In the genomic region with DNA sequence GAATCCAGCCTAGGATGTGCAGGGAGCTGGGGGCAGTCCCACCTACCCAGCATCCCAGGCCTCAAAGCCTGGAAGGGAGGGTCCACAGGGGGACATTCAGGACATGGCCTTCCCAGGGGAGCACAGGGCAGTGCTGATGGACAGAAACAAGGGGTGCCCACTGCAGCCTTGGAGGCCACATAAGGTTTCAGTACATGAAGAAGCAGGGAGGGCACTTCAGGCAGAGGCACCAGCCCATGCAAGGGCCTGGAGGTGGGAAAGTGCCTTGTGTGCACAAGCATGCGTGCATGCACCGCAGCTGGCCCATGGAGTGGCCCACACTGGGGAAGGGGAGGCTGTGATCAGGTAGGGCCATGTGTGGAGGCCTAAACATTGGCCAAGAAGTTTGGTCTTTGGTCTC, we compare ENCODE assay signal across 20 cellular contexts. TPM values are rescaled to one million over a fixed set of nuclear protein-coding genes. Genes with fewer than 3 reads are reported as not detected.
DNase-seq lines count a peak whose midpoint lies in the region; ATAC-seq and TF ChIP-seq lines count a peak whose summit lies in the region.
"Had no signal": no experiment of that assay in that cellular context is flagged by ENCODE, and none has a peak within 500 bp of the region (broad histone marks: within the 10 kb centered on the region; RNA-seq: fewer than 3 reads in every experiment).

No MANE protein-coding gene starts in this region.

- TF ChIP-seq CTCF in nephron progenitor cell (IDR thresholded peaks at IDR 0.05) (no peak), heart right ventricle (IDR thresholded peaks at IDR 0.05) (no peak), SK-N-SH (IDR thresholded peaks at IDR 0.05) (no peak)

- no peak for TF ChIP-seq RAD21 in SK-N-SH (IDR thresholded peaks at IDR 0.05; ENCODE audit: low read length)

- CTCF ChIA-PET in activated CD4-positive, alpha-beta T cell treated with anti-CD3 and anti-CD28 coated beads, Interleukin-2, amount 10 ng/mL, durations not matched to agents 7 days and 5 days (lab: Charles Lee) = interaction anchor here (0.9 to 3.6 kb wide), 4 partner anchors 11 to 52 kb away, joined by 3 to 13 read pairs (median 4); no protein-coding TSS in a partner anchor
- CTCF ChIA-PET in activated CD4-positive, alpha-beta T cell treated with anti-CD3 and anti-CD28 coated beads for 36 hours (lab: Charles Lee) = interaction anchor here (0.6 to 2.4 kb wide), 3 partner anchors 13 to 32 kb away, joined by 3 to 21 read pairs (median 3); no protein-coding TSS in a partner anchor
- CTCF ChIA-PET in T-cell (lab: Charles Lee) = no interaction called here
- CTCF ChIA-PET in SK-N-SH (lab: Yijun Ruan, JAX) = interaction anchor here (0.9 to 14.1 kb wide), 3 partner anchors 12 to 103 kb away, joined by 3 to 195 read pairs (median 4); no protein-coding TSS in a partner anchor

- no peak for ATAC-seq in activated CD4-positive, alpha-beta T cell treated with anti-CD3 and anti-CD28 coated beads for 36 hours
- no peak for ATAC-seq in T-cell (replicated peaks in 1 of 4)
- no peak for ATAC-seq in heart right ventricle
- ATAC-seq: HepG2 had no signal

- H3K27me3 Mint-ChIP-seq in activated CD4-positive, alpha-beta T cell treated with anti-CD3 and anti-CD28 coated beads, Interleukin-2, amount 10 ng/mL, durations not matched to agents 7 days and 5 days = no peaks in the 10 kb centered on the region
- no peaks in the 10 kb centered on the region for H3K27me3 Mint-ChIP-seq in activated CD4-positive, alpha-beta T cell treated with anti-CD3 and anti-CD28 coated beads for 36 hours
- H3K27me3 Mint-ChIP-seq in T-cell (no peaks in the 10 kb centered on the region), nephron progenitor cell (ENCODE audit: low read depth, poor library complexity) (no peaks in the 10 kb centered on the region)

- intact Hi-C loops in activated CD4-positive, alpha-beta T cell treated with anti-CD3 and anti-CD28 coated beads for 36 hours (cut with DNase I, micrococcal nuclease) = loop anchor here in 1 of 2 experiments (5.0 kb wide), 1 partner anchor 102 kb away; no protein-coding TSS in a partner anchor
- intact Hi-C loops in heart right ventricle (cut with DNase I) = loop anchor here in 5 of 10 donors (5.0 to 10.0 kb wide), 3 partner anchors 62 to 184 kb away; a partner anchor contains a TSS

- H3K4me1 ChIP-seq in BLaER1 treated with 17β-estradiol and CSF1 and Interleukin-3, amounts not matched to agents 10 nM and 100 nM = peaks cover 73 to 91% (median 80%) of the 10 kb centered on the region in 10 experiments
- H3K4me1 ChIP-seq in heart right ventricle (peaks cover 21 to 55% (median 44%) of the 10 kb centered on the region in 9 donors), SK-N-SH (ENCODE audit: control insufficient read depth in 1 of 2, insufficient read depth in 2 of 2, low read depth in 1 of 2, low read length in 1 of 2) (peaks cover 0 to 20% of the 10 kb centered on the region in 2 experiments; a peak in 1 of 4 replicates)

- H3K36me3 ChIP-seq in BLaER1 treated with 17β-estradiol and CSF1 and Interleukin-3, amounts not matched to agents 10 nM and 100 nM = no peaks in the 10 kb centered on the region
- H3K36me3 ChIP-seq in heart right ventricle = no peaks in the 10 kb centered on the region
- H3K36me3 ChIP-seq in SK-N-SH (replicated peaks in 1 of 2; ENCODE audit: control insufficient read depth in 1 of 2, insufficient read depth in 2 of 2, low read length in 1 of 2) = no peaks in the 10 kb centered on the region

- peak overlapping the region in 10 of 11 experiments; percentile 12 to 99 (median 91); a peak in 18 of 22 replicates for H3K4me2 ChIP-seq in BLaER1 treated with 17β-estradiol and CSF1 and Interleukin-3, amounts not matched to agents 10 nM and 100 nM
- H3K4me2 ChIP-seq in SK-N-SH = no peak overlapping the region
- H3K4me2 ChIP-seq: KMS-11, PC-9 had no signal

- H3K9me3 Mint-ChIP-seq in activated CD4-positive, alpha-beta T cell treated with anti-CD3 and anti-CD28 coated beads, Interleukin-2, amount 10 ng/mL, durations not matched to agents 7 days and 5 days = no peaks in the 10 kb centered on the region
- H3K9me3 Mint-ChIP-seq in activated CD4-positive, alpha-beta T cell treated with anti-CD3 and anti-CD28 coated beads for 36 hours (ENCODE audit: low read depth) = no peaks in the 10 kb centered on the region
- no peaks in the 10 kb centered on the region for H3K9me3 Mint-ChIP-seq in T-cell
- H3K9me3 Mint-ChIP-seq in nephron progenitor cell = no peaks in the 10 kb centered on the region
- H3K9me3 Mint-ChIP-seq: HFFc6 had no signal

- no peaks in the 10 kb centered on the region for H3K9me2 ChIP-seq in SK-N-SH

- TF ChIP-seq EP300 in SK-N-SH (IDR thresholded peaks at IDR 0.05; ENCODE audit: borderline replicate concordance in 1 of 2, low read depth in 1 of 2, low read length in 1 of 2) = no peak

- H3K36me3 Mint-ChIP-seq in activated CD4-positive, alpha-beta T cell treated with anti-CD3 and anti-CD28 coated beads, Interleukin-2, amount 10 ng/mL, durations not matched to agents 7 days and 5 days (ENCODE audit: low read depth) = no peaks in the 10 kb centered on the region
- H3K36me3 Mint-ChIP-seq in activated CD4-positive, alpha-beta T cell treated with anti-CD3 and anti-CD28 coated beads for 36 hours (ENCODE audit: low read depth) = no peaks in the 10 kb centered on the region
- H3K36me3 Mint-ChIP-seq in T-cell = no peaks in the 10 kb centered on the region
- no peaks in the 10 kb centered on the region for H3K36me3 Mint-ChIP-seq in nephron progenitor cell (ENCODE audit: low read depth)

- no peak overlapping the region for H3K4me3 ChIP-seq in BLaER1 treated with 17β-estradiol and CSF1 and Interleukin-3, amounts not matched to agents 10 nM and 100 nM
- H3K4me3 ChIP-seq in heart right ventricle = no peak overlapping the region
- H3K4me3 ChIP-seq in SK-N-SH (ENCODE audit: low read depth in 2 of 2, low read length in 1 of 2) = no peak overlapping the region
- H3K4me3 ChIP-seq: PC-9 had no signal

- peak overlapping the region in 3 of 11 experiments; percentile 10 to 97 (median 97); a peak in 3 of 22 replicates for H3K27ac ChIP-seq in BLaER1 treated with 17β-estradiol and CSF1 and Interleukin-3, amounts not matched to agents 10 nM and 100 nM
- peak overlapping the region in 1 of 10 donors; percentile 90 for H3K27ac ChIP-seq in heart right ventricle
- no peak overlapping the region for H3K27ac ChIP-seq in SK-N-SH (ENCODE audit: low read depth in 2 of 2, low read length in 1 of 2)
- H3K27ac ChIP-seq: KMS-11, PC-9 had no signal

- H3K27me3 ChIP-seq in BLaER1 treated with 17β-estradiol and CSF1 and Interleukin-3, amounts not matched to agents 10 nM and 100 nM = no peaks in the 10 kb centered on the region
- no peaks in the 10 kb centered on the region for H3K27me3 ChIP-seq in heart right ventricle
- H3K27me3 ChIP-seq in SK-N-SH (ENCODE audit: insufficient read depth) = no peaks in the 10 kb centered on the region; the same call in 1 of the 2 replicates

- WGBS in heart right ventricle, 2 donors = 98 to 100% methylated on average over 2 of the region's 2 CpGs
- WGBS in SK-N-SH (ENCODE audit: low lambda C conversion rate) = 80% methylated on average over 1 of the region's 2 CpGs

- no peaks in the 10 kb centered on the region for H3F3A ChIP-seq in SK-N-SH (replicated peaks; ENCODE audit: insufficient read depth)

- no peak for DNase-seq in activated CD4-positive, alpha-beta T cell treated with anti-CD3 and anti-CD28 coated beads, Interleukin-2, amount 10 ng/mL, durations not matched to agents 7 days and 5 days
- no peak for DNase-seq in activated CD4-positive, alpha-beta T cell treated with anti-CD3 and anti-CD28 coated beads for 36 hours
- DNase-seq in T-cell (no peak), nephron progenitor cell (no peak), heart right ventricle (no peak), SK-N-SH (no peak), NCI-H345 (lab: John Stamatoyannopoulos, UW) (no peak)
- DNase-seq: C1 segment of cervical spinal cord, Caco-2, DMS153, HFFc6, NCI-H1048, NCI-H1436 treated with DMSO at 0.1 percent for 48 hours, NCI-H2081, NCI-H510A treated with DMSO at 0.1 percent for 48 hours, PC-9 had no signal

- no peaks in the 10 kb centered on the region for H3K9me3 ChIP-seq in BLaER1 treated with 17β-estradiol and CSF1 and Interleukin-3, amounts not matched to agents 10 nM and 100 nM (replicated peaks in 1 of 11)
- H3K9me3 ChIP-seq in heart right ventricle (no peaks in the 10 kb centered on the region), SK-N-SH (no peaks in the 10 kb centered on the region)
- H3K9me3 ChIP-seq: Caco-2 had no signal

- H3K27ac Mint-ChIP-seq in activated CD4-positive, alpha-beta T cell treated with anti-CD3 and anti-CD28 coated beads, Interleukin-2, amount 10 ng/mL, durations not matched to agents 7 days and 5 days = peak overlapping the region; percentile 51
- H3K27ac Mint-ChIP-seq in activated CD4-positive, alpha-beta T cell treated with anti-CD3 and anti-CD28 coated beads for 36 hours = no peak overlapping the region
- peak overlapping the region; percentile 10 to 99 for H3K27ac Mint-ChIP-seq in T-cell
- peak overlapping the region; percentile 42 for H3K27ac Mint-ChIP-seq in nephron progenitor cell
- H3K27ac Mint-ChIP-seq: HFFc6 had no signal

- peak overlapping the region in 1 of 11 experiments; percentile 22; a peak in 1 of 22 replicates for H3K9ac ChIP-seq in BLaER1 treated with 17β-estradiol and CSF1 and Interleukin-3, amounts not matched to agents 10 nM and 100 nM
- no peak overlapping the region for H3K9ac ChIP-seq in SK-N-SH
- H3K9ac ChIP-seq: KMS-11 had no signal

- no peak overlapping the region for H3K4me3 Mint-ChIP-seq in activated CD4-positive, alpha-beta T cell treated with anti-CD3 and anti-CD28 coated beads, Interleukin-2, amount 10 ng/mL, durations not matched to agents 7 days and 5 days
- H3K4me3 Mint-ChIP-seq in activated CD4-positive, alpha-beta T cell treated with anti-CD3 and anti-CD28 coated beads for 36 hours = no peak overlapping the region
- no peak overlapping the region for H3K4me3 Mint-ChIP-seq in T-cell
- H3K4me3 Mint-ChIP-seq in nephron progenitor cell = no peak overlapping the region
- H3K4me3 Mint-ChIP-seq: HFFc6 had no signal

- H3K79me2 ChIP-seq in SK-N-SH (ENCODE audit: insufficient read depth) = no peaks in the 10 kb centered on the region

- peaks cover 58% of the 10 kb centered on the region for H3K4me1 Mint-ChIP-seq in activated CD4-positive, alpha-beta T cell treated with anti-CD3 and anti-CD28 coated beads, Interleukin-2, amount 10 ng/mL, durations not matched to agents 7 days and 5 days
- H3K4me1 Mint-ChIP-seq in activated CD4-positive, alpha-beta T cell treated with anti-CD3 and anti-CD28 coated beads for 36 hours = peaks cover 50% of the 10 kb centered on the region
- peaks cover 59 to 67% (median 65%) of the 10 kb centered on the region in 3 donors for H3K4me1 Mint-ChIP-seq in T-cell
- peaks cover 25% of the 10 kb centered on the region for H3K4me1 Mint-ChIP-seq in nephron progenitor cell

- POLR2A ChIA-PET in activated CD4-positive, alpha-beta T cell treated with anti-CD3 and anti-CD28 coated beads, Interleukin-2, amount 10 ng/mL, durations not matched to agents 7 days and 5 days (lab: Charles Lee) = no interaction called here
- POLR2A ChIA-PET in activated CD4-positive, alpha-beta T cell treated with anti-CD3 and anti-CD28 coated beads for 36 hours (lab: Charles Lee) = no interaction called here
- POLR2A ChIA-PET in T-cell (lab: Charles Lee) = no interaction called here
- POLR2A ChIA-PET in SK-N-SH (lab: Yijun Ruan, JAX) = no interaction called here

- H2AFZ ChIP-seq in SK-N-SH (ENCODE audit: low read depth) = no peak overlapping the region
- H2AFZ ChIP-seq: PC-9 had no signal

- H4K20me1 ChIP-seq in BLaER1 treated with 17β-estradiol and CSF1 and Interleukin-3, amounts not matched to agents 10 nM and 100 nM = no peaks in the 10 kb centered on the region
- no peaks in the 10 kb centered on the region for H4K20me1 ChIP-seq in SK-N-SH (ENCODE audit: insufficient read depth)

RNA-seq across cellular contexts. Expression of a gene that starts 9.1 kb away (rescaled TPM):
- under 1 TPM; 0.52 to 0.71 TPM for total RNA-seq in activated CD4-positive, alpha-beta T cell treated with anti-CD3 and anti-CD28 coated beads, Interleukin-2, amount 10 ng/mL, durations not matched to agents 7 days and 5 days
- under 1 TPM; 0.34 to 0.40 TPM for total RNA-seq in activated CD4-positive, alpha-beta T cell treated with anti-CD3 and anti-CD28 coated beads for 36 hours
- total RNA-seq in T-cell (under 1 TPM; 0.15 to 0.45 (median 0.16) TPM), heart right ventricle (under 1 TPM in 5 of 10 donors, not detected in 5; 0.05 to 0.16 (median 0.07) TPM)
- polyA plus RNA-seq in heart right ventricle (under 1 TPM; 0.03 to 0.15 TPM), SK-N-SH (2012; rRNA removed) (not detected in 2 replicates)
- under 0.01 TPM in 1 of 2 replicates, not detected in the other for polyA plus RNA-seq in SK-N-SH (2012; cell fraction: cytosol; rRNA removed)
- polyA plus RNA-seq in SK-N-SH (2012; cell fraction: nucleus; rRNA removed) = 0.01 TPM in 2 replicates
- total RNA-seq: Caco-2, HepG2, HFFc6, M059J, PC-9 had no signal
- polyA plus RNA-seq: HepG2 had no signal

Comparison
In these comparisons a context has a peak if more than half of its experiments do, and no peak if none do; other contexts are left out.
1. CTCF ChIA-PET loops: an anchor here in activated CD4-positive, alpha-beta T cell treated with anti-CD3 and anti-CD28 coated beads, Interleukin-2, amount 10 ng/mL, durations not matched to agents 7 days and 5 days (0.9 to 3.6 kb wide), activated CD4-positive, alpha-beta T cell treated with anti-CD3 and anti-CD28 coated beads for 36 hours (0.6 to 2.4 kb wide) and SK-N-SH (0.9 to 14.1 kb wide); none called in T-cell.